ENCODE assay signal across 8 cellular contexts in genomic region chr1:40774266-40774998, GRCh38. TPM values are rescaled to one million over a fixed set of nuclear protein-coding genes. Genes with fewer than 3 reads are reported as not detected.
DNase-seq lines count a peak whose midpoint lies in the region; ATAC-seq and TF ChIP-seq lines count a peak whose summit lies in the region.
"Had no signal": no experiment of that assay in that cellular context is flagged by ENCODE, and none has a peak within 500 bp of the region (broad histone marks: within the 10 kb centered on the region; RNA-seq: fewer than 3 reads in every experiment).

No MANE protein-coding gene starts in this region.

- no peaks in the 10 kb centered on the region for H3K9me3 ChIP-seq in OCI-LY3 (ENCODE audit: insufficient read depth, low read length)

- H2AFZ ChIP-seq in OCI-LY3 (ENCODE audit: low read depth, low read length): no peak overlapping the region

- peaks cover 11% of the 10 kb centered on the region for H3K36me3 ChIP-seq in OCI-LY3 (replicated peaks; ENCODE audit: low read depth, low read length)

- no peaks in the 10 kb centered on the region for H3K27me3 ChIP-seq in OCI-LY3 (ENCODE audit: low read depth, low read length)
- no peaks in the 10 kb centered on the region for H3K27me3 ChIP-seq in foreskin keratinocyte

- peaks cover 68% of the 10 kb centered on the region for H3K36me3 Mint-ChIP-seq in activated T-cell treated with anti-CD3 and anti-CD28 coated beads, Interleukin-2, amount 50 U/mL, for 24 hours (ENCODE audit: low read depth)

- no peaks in the 10 kb centered on the region for H3K27me3 Mint-ChIP-seq in activated T-cell treated with anti-CD3 and anti-CD28 coated beads, Interleukin-2, amount 50 U/mL, for 24 hours
- H3K27me3 Mint-ChIP-seq: dendritic cell treated with granulocyte-macrophage colony-stimulating factor and Interleukin-4, amounts not matched to agents 40 ng/mL and 50 ng/mL, for 4 days had no signal

- H3K4me2 ChIP-seq in OCI-LY3 (ENCODE audit: low read length): no peak overlapping the region

- peak; percentile 63 for DNase-seq in GM13977 (ENCODE audit: low spot score)
- peak; percentile 76 for DNase-seq in activated T-cell treated with anti-CD3 and anti-CD28 coated beads, Interleukin-2, amount 50 U/mL, for 24 hours
- peak in 1 of 2 donors; percentile 49 for DNase-seq in foreskin keratinocyte
- peak; percentile 33 for DNase-seq in renal cortical epithelial cell (ENCODE audit: low read depth)
- no peak for DNase-seq in NCI-H1092 (lab: John Stamatoyannopoulos, UW)
- DNase-seq in hepatic stellate cell (ENCODE audit: low spot score): no peak

- no peak overlapping the region for H3K4me3 Mint-ChIP-seq in activated T-cell treated with anti-CD3 and anti-CD28 coated beads, Interleukin-2, amount 50 U/mL, for 24 hours
- H3K4me3 Mint-ChIP-seq: dendritic cell treated with granulocyte-macrophage colony-stimulating factor and Interleukin-4, amounts not matched to agents 40 ng/mL and 50 ng/mL, for 4 days had no signal

- ATAC-seq in foreskin keratinocyte: peak; percentile 47

- peaks cover 2% of the 10 kb centered on the region for H3K4me1 Mint-ChIP-seq in activated T-cell treated with anti-CD3 and anti-CD28 coated beads, Interleukin-2, amount 50 U/mL, for 24 hours (ENCODE audit: low read depth)

- in situ Hi-C loops in GM13977 (cut with MboI; ENCODE audit: low pct_unique_long_range_greater_than_20kb, low sequenced_read_pairs, unreplicated experiment): no loop called here

- no peaks in the 10 kb centered on the region for H3K79me2 ChIP-seq in OCI-LY3 (ENCODE audit: low read length)

- no peaks in the 10 kb centered on the region for H3K4me1 ChIP-seq in OCI-LY3 (ENCODE audit: low read length)
- peaks cover 6% of the 10 kb centered on the region for H3K4me1 ChIP-seq in foreskin keratinocyte

- no peak overlapping the region for H3K27ac Mint-ChIP-seq in activated T-cell treated with anti-CD3 and anti-CD28 coated beads, Interleukin-2, amount 50 U/mL, for 24 hours
- H3K27ac Mint-ChIP-seq: dendritic cell treated with granulocyte-macrophage colony-stimulating factor and Interleukin-4, amounts not matched to agents 40 ng/mL and 50 ng/mL, for 4 days had no signal

- H3K9ac ChIP-seq in OCI-LY3 (ENCODE audit: low read length): no peak overlapping the region

- H3K4me3 ChIP-seq in OCI-LY3 (ENCODE audit: low read length): no peak overlapping the region

- H3K9me3 Mint-ChIP-seq in activated T-cell treated with anti-CD3 and anti-CD28 coated beads, Interleukin-2, amount 50 U/mL, for 24 hours: peaks cover 3% of the 10 kb centered on the region
- H3K9me3 Mint-ChIP-seq: dendritic cell treated with granulocyte-macrophage colony-stimulating factor and Interleukin-4, amounts not matched to agents 40 ng/mL and 50 ng/mL, for 4 days had no signal

- no peaks in the 10 kb centered on the region for H4K20me1 ChIP-seq in OCI-LY3 (ENCODE audit: insufficient read depth, low read length)

- no peak overlapping the region for H3K27ac ChIP-seq in OCI-LY3 (ENCODE audit: low read length)
- no peak overlapping the region for H3K27ac ChIP-seq in foreskin keratinocyte

- TF ChIP-seq CTCF in GM13977 (IDR thresholded peaks at IDR 0.05; ENCODE audit: extremely low read depth, insufficient read depth, missing control alignments) (peak; percentile 91), OCI-LY3 (IDR thresholded peaks at IDR 0.05; ENCODE audit: low read depth, low read length) (peak; percentile 79), foreskin keratinocyte (conservative IDR thresholded peaks at IDR 0.05) (peak; percentile 76)

RNA-seq across cellular contexts. Expression of gene KCNQ4, which starts 9.2 kb away (rescaled TPM):
- not detected in 2 replicates for total RNA-seq in foreskin keratinocyte
- 0.03 TPM in 2 replicates for polyA plus RNA-seq in foreskin keratinocyte
- 0.20 and 0.87 TPM in 2 replicates for total RNA-seq in renal cortical epithelial cell

Comparison
In these comparisons a context has a peak if more than half of its experiments do, and no peak if none do; other contexts are left out.
1. DNase-seq: peak in GM13977 (single experiment), activated T-cell treated with anti-CD3 and anti-CD28 coated beads, Interleukin-2, amount 50 U/mL, for 24 hours (single experiment) and renal cortical epithelial cell (single experiment); none in NCI-H1092 (single experiment) and hepatic stellate cell (single experiment).
2. Peak in every context shown above with its lines, with median percentiles within 50 percentile points of each other: CTCF ChIP-seq.